1 cellular context compared by ENCODE assay signal in genomic region chr6:13987400-13987865, GRCh38.
A peak's percentile ranks its signal among the peaks of the same experiment; 100 is the strongest.
TF ChIP-seq lines count a peak whose summit lies in the region.

No MANE protein-coding gene starts in this region.

TF ChIP-seq in K562, 482 proteins besides CTCF, POLR2A, EP300 and RAD21 (continued from another document and continues in another):
- no peak for TF ChIP-seq DEAF1 (CRISPR knock-in tag; IDR thresholded peaks at IDR 0.05)
- TF ChIP-seq ZNF274 (IDR thresholded peaks at IDR 0.05; ENCODE audit: borderline replicate concordance, low read depth, low read length) = no peak
- peak; percentile 14; the same call in 1 of the 2 replicates for TF ChIP-seq MITF (IDR thresholded peaks at IDR 0.05)
- no peak for TF ChIP-seq SNAPC5 (CRISPR knock-in tag; IDR thresholded peaks at IDR 0.05)
- TF ChIP-seq DLX4 (CRISPR knock-in tag; IDR thresholded peaks at IDR 0.05) = no peak
- no peak for TF ChIP-seq ZFP30 (CRISPR knock-in tag; IDR thresholded peaks at IDR 0.05; ENCODE audit: borderline replicate concordance)
- peak; percentile 84 for TF ChIP-seq POLR2AphosphoS5 (IDR thresholded peaks at IDR 0.05; ENCODE audit: control insufficient read depth, insufficient read depth, low read depth, low read length)
- no peak for TF ChIP-seq SRSF3 (IDR thresholded peaks at IDR 0.05; ENCODE audit: insufficient read depth, low read length)
- no peak for TF ChIP-seq ZNF583 (CRISPR knock-in tag; IDR thresholded peaks at IDR 0.05)
- TF ChIP-seq E2F1 (CRISPR knock-in tag; IDR thresholded peaks at IDR 0.05) = no peak
- TF ChIP-seq ZNF318 (IDR thresholded peaks at IDR 0.05; ENCODE audit: borderline replicate concordance in 1 of 2, low read depth in 1 of 2) = no peak
- peak; percentile 43; the same call in 1 of the 2 replicates for TF ChIP-seq ETV5 (CRISPR knock-in tag; IDR thresholded peaks at IDR 0.05; ENCODE audit: low read depth)
- no peak for TF ChIP-seq MCM2 (IDR thresholded peaks at IDR 0.05; ENCODE audit: low read depth)
- TF ChIP-seq ADNP (tag; IDR thresholded peaks at IDR 0.05) = no peak
- TF ChIP-seq PHF20 (IDR thresholded peaks at IDR 0.05; ENCODE audit: partially characterized antibody) = no peak
- TF ChIP-seq CXXC5 (CRISPR knock-in tag; IDR thresholded peaks at IDR 0.05) = peak; percentile 86
- TF ChIP-seq ZNF175 (CRISPR knock-in tag; IDR thresholded peaks at IDR 0.05; ENCODE audit: low read depth) = 0 out of 2 replicates have a peak, but pooled peaks have one; percentile 44
- 0 out of 2 replicates have a peak, but pooled peaks have one; percentile 46 for TF ChIP-seq LCOR (CRISPR knock-in tag; IDR thresholded peaks at IDR 0.05)
- no peak for TF ChIP-seq ARID2 (IDR thresholded peaks at IDR 0.05)
- TF ChIP-seq MAFG (tag; conservative IDR thresholded peaks at IDR 0.05) = no peak; the same call in 1 of the 2 replicates
- TF ChIP-seq SRF (CRISPR knock-in tag; IDR thresholded peaks at IDR 0.05) = no peak
- no peak for TF ChIP-seq KLF13 (tag; IDR thresholded peaks at IDR 0.05; ENCODE audit: borderline replicate concordance, low read depth)
- TF ChIP-seq TEAD1 (CRISPR knock-in tag; IDR thresholded peaks at IDR 0.05) = no peak
- TF ChIP-seq SMARCB1 (IDR thresholded peaks at IDR 0.05; ENCODE audit: insufficient read length, low read depth) = peak; percentile 86
- no peak for TF ChIP-seq CCAR2 (IDR thresholded peaks at IDR 0.05; ENCODE audit: low read depth, low read length)
- TF ChIP-seq ZNF668 (CRISPR knock-in tag; IDR thresholded peaks at IDR 0.05) = no peak
- no peak for TF ChIP-seq ZNF143 (CRISPR knock-in tag; IDR thresholded peaks at IDR 0.05)
- no peak for TF ChIP-seq FOS (IDR thresholded peaks at IDR 0.05; ENCODE audit: extremely low read depth, insufficient read length)
- TF ChIP-seq PYGO2 (tag; IDR thresholded peaks at IDR 0.05) = no peak
- TF ChIP-seq RNF219 (CRISPR knock-in tag; IDR thresholded peaks at IDR 0.05) = no peak
- TF ChIP-seq FOXP1 (CRISPR knock-in tag; IDR thresholded peaks at IDR 0.05) = no peak
- TF ChIP-seq SAFB2 (IDR thresholded peaks at IDR 0.05; ENCODE audit: borderline replicate concordance, low read depth, low read length, severe bottlenecking) = no peak
- TF ChIP-seq RHOXF2B (CRISPR knock-in tag; conservative IDR thresholded peaks at IDR 0.05) = no peak
- no peak for TF ChIP-seq SETDB1 (IDR thresholded peaks at IDR 0.05; ENCODE audit: low read length)
- no peak for TF ChIP-seq DDX20 (tag; IDR thresholded peaks at IDR 0.05; ENCODE audit: low read depth)
- no peak for TF ChIP-seq JUNB (CRISPR knock-in tag; conservative IDR thresholded peaks at IDR 0.05)
- TF ChIP-seq SNIP1 (IDR thresholded peaks at IDR 0.05; ENCODE audit: low read depth) = no peak
- TF ChIP-seq TAF15 (IDR thresholded peaks at IDR 0.05; ENCODE audit: low read depth, low read length) = no peak
- no peak for TF ChIP-seq SRSF7 (optimal IDR thresholded peaks at IDR 0.05; ENCODE audit: low read depth, low read length)
- peak; percentile 55 to 93; a peak in 3 of 4 replicates for TF ChIP-seq RCOR1 (IDR thresholded peaks at IDR 0.05; ENCODE audit: borderline replicate concordance in 1 of 2, low read depth in 2 of 2, low read length in 2 of 2)
- peak; percentile 96 for TF ChIP-seq GATAD2A (IDR thresholded peaks at IDR 0.05)
- TF ChIP-seq ZSCAN32 (CRISPR knock-in tag; IDR thresholded peaks at IDR 0.05) = no peak
- TF ChIP-seq EHMT2 (IDR thresholded peaks at IDR 0.05) = no peak
- TF ChIP-seq KDM2B (CRISPR knock-in tag; IDR thresholded peaks at IDR 0.05) = no peak
- TF ChIP-seq SMARCC2 (IDR thresholded peaks at IDR 0.05; ENCODE audit: low read depth) = peak; percentile 91
- no peak for TF ChIP-seq PATZ1 (CRISPR knock-in tag; IDR thresholded peaks at IDR 0.05; ENCODE audit: borderline replicate concordance)
- peak; percentile 78 for TF ChIP-seq RBBP5 (IDR thresholded peaks at IDR 0.05; ENCODE audit: borderline replicate concordance, insufficient read depth, low read length, poor library complexity, severe bottlenecking)
